32 cellular contexts compared by ENCODE assay signal in genomic region chr2:81007104-81007503, GRCh38.
A peak's percentile ranks its signal among the peaks of the same experiment; 100 is the strongest.
DNase-seq lines count a peak whose midpoint lies in the region; ATAC-seq and TF ChIP-seq lines count a peak whose summit lies in the region.
"Had no signal": no experiment of that assay in that cellular context is flagged by ENCODE, and none has a peak within 500 bp of the region (broad histone marks: within the 10 kb centered on the region; RNA-seq: fewer than 3 reads in every experiment).

No MANE protein-coding gene starts in this region.

- H3K4me3 ChIP-seq in breast epithelium (no peak overlapping the region), MM.1S (ENCODE audit: low read length) (no peak overlapping the region)
- H3K4me3 ChIP-seq: dorsolateral prefrontal cortex, HAP-1, heart left ventricle, prostate gland, thoracic aorta had no signal

- H3K9ac ChIP-seq in MM.1S (ENCODE audit: low read length), result no peak overlapping the region

- no TSS peak for BruUV-seq in MCF 10A (replicated peaks; lab: Mats Ljungman, UMichigan)

- no peaks in the 10 kb centered on the region for H3K9me2 ChIP-seq in MM.1S (replicated peaks; ENCODE audit: insufficient read depth, low read length)

- H3F3A ChIP-seq in MM.1S (ENCODE audit: insufficient read depth, low read length), result no peaks in the 10 kb centered on the region

- H3K79me2 ChIP-seq in MM.1S (ENCODE audit: low read length), result no peaks in the 10 kb centered on the region

- TF ChIP-seq CTCF in MCF 10A (IDR thresholded peaks at IDR 0.05; ENCODE audit: unreplicated experiment), result no peak
- TF ChIP-seq CTCF in breast epithelium (IDR thresholded peaks at IDR 0.05), result no peak
- peak; percentile 11; the same call in 1 of the 2 replicates for TF ChIP-seq CTCF in MM.1S (IDR thresholded peaks at IDR 0.05; ENCODE audit: low read length)
- peak; percentile 22 for TF ChIP-seq CTCF in type B pancreatic cell (conservative IDR thresholded peaks at IDR 0.05)

- POLR2A ChIA-PET in MCF 10A (lab: Yijun Ruan, JAX), result no interaction called here
- POLR2A ChIA-PET in naive thymus-derived CD8-positive, alpha-beta T cell (lab: Charles Lee), result no interaction called here

- H3K9me3 ChIP-seq in breast epithelium, result peaks cover 6 to 36% of the 10 kb centered on the region in 2 donors
- H3K9me3 ChIP-seq in MM.1S (replicated peaks; ENCODE audit: insufficient read depth, low read length), result no peaks in the 10 kb centered on the region
- H3K9me3 ChIP-seq: HAP-1, prostate gland, thoracic aorta had no signal

- H2AFZ ChIP-seq in MM.1S (ENCODE audit: low read length), result no peak overlapping the region

- CTCF ChIA-PET in MCF 10A (lab: Yijun Ruan, JAX), result interaction anchor here (0.6 to 0.7 kb wide), 3 partner anchors 27 to 1388 kb away, joined by 3 to 5 read pairs (median 3); no protein-coding TSS in a partner anchor

- H3K36me3 ChIP-seq in breast epithelium, result no peaks in the 10 kb centered on the region
- no peaks in the 10 kb centered on the region for H3K36me3 ChIP-seq in MM.1S (replicated peaks; ENCODE audit: insufficient read depth, low read length)
- H3K36me3 ChIP-seq: HAP-1, heart left ventricle, prostate gland, thoracic aorta had no signal

- H3K27me3 ChIP-seq in breast epithelium, result no peaks in the 10 kb centered on the region
- no peaks in the 10 kb centered on the region for H3K27me3 ChIP-seq in MM.1S (replicated peaks; ENCODE audit: insufficient read depth, low read length)
- H3K27me3 ChIP-seq: dorsolateral prefrontal cortex, heart left ventricle had no signal

- no peak overlapping the region for H3K27ac Mint-ChIP-seq in MCF 10A (ENCODE audit: low read depth, unreplicated experiment)
- H3K27ac Mint-ChIP-seq in type B pancreatic cell, result no peak overlapping the region
- H3K27ac Mint-ChIP-seq in naive thymus-derived CD8-positive, alpha-beta T cell, result no peak overlapping the region
- H3K27ac Mint-ChIP-seq: activated T-helper 17 cell treated with anti-CD3 and anti-CD28 coated beads, Interleukin-2, amount 50 U/mL, for 72 hours; B cell; brain; CD8-positive, alpha-beta memory T cell; mesothelial cell of epicardium; naive B cell; stimulated activated naive CD8-positive, alpha-beta T cell treated with anti-CD3 and anti-CD28 coated beads, Interleukin-15, amount 100 ng/mL, for 72 hours had no signal

- H3K36me3 Mint-ChIP-seq in MCF 10A (ENCODE audit: insufficient read depth, unreplicated experiment), result no peaks in the 10 kb centered on the region
- H3K36me3 Mint-ChIP-seq in type B pancreatic cell, result no peaks in the 10 kb centered on the region
- peaks cover 0 to 9% (median 0%) of the 10 kb centered on the region in 3 donors for H3K36me3 Mint-ChIP-seq in naive thymus-derived CD8-positive, alpha-beta T cell
- H3K36me3 Mint-ChIP-seq: brain; CD8-positive, alpha-beta memory T cell; mesothelial cell of epicardium; naive B cell had no signal

- no peak for ATAC-seq in left ventricle myocardium superior
- ATAC-seq in naive thymus-derived CD8-positive, alpha-beta T cell, result no peak
- ATAC-seq: activated T-helper 17 cell treated with anti-CD3 and anti-CD28 coated beads, Interleukin-2, amount 50 U/mL, for 72 hours; heart left ventricle; Panc1; sciatic nerve; stimulated activated naive CD8-positive, alpha-beta T cell treated with anti-CD3 and anti-CD28 coated beads, Interleukin-15, amount 100 ng/mL, for 72 hours had no signal

- intact Hi-C loops in MCF 10A (cut with micrococcal nuclease) (loop anchor here (10.0 kb wide), 1 partner anchor 888 kb away; no protein-coding TSS in a partner anchor), breast epithelium (cut with DNase I; ENCODE audit: low total_unique reads) (no loop called here), left ventricle myocardium superior (cut with micrococcal nuclease) (no loop called here)

- DNase-seq in MCF 10A (ENCODE audit: unreplicated experiment) (peak; percentile 16), breast epithelium (ENCODE audit: low spot score in 2 of 2) (no peak), MM.1S (peak; percentile 17), RKO (ENCODE audit: low spot score) (peak; percentile 0), type B pancreatic cell (ENCODE audit: extremely low spot score, unreplicated experiment) (no peak), NCI-H345 treated with DMSO at 0.1 percent for 48 hours (lab: John Stamatoyannopoulos, UW; ENCODE audit: unreplicated experiment) (no peak), left ventricle myocardium superior (no peak)
- no peak for DNase-seq in naive thymus-derived CD8-positive, alpha-beta T cell
- DNase-seq: activated CD4-positive, alpha-beta T cell treated with anti-CD3 and anti-CD28 coated beads for 48 hours; activated naive CD4-positive, alpha-beta T cell treated with anti-CD3 and anti-CD28 coated beads, Interleukin-2, amount 50 U/mL, for 16 hours; CD8-positive, alpha-beta memory T cell; DMS153; dorsolateral prefrontal cortex; foreskin melanocyte; heart left ventricle; naive B cell; NCI-H1417 treated with DMSO at 0.1 percent for 48 hours; NCI-H2081 treated with DMSO at 0.1 percent for 48 hours; NCI-H446; NK-92 treated with Interleukin-12 subunit alpha and Interleukin-12 subunit beta, amount 100 ng/mL, for 24 hours; SIG-M5; stimulated activated naive CD8-positive, alpha-beta T cell treated with anti-CD3 and anti-CD28 coated beads, Interleukin-15, amount 100 ng/mL, for 72 hours; T-helper 9 cell had no signal

- H3K4me3 Mint-ChIP-seq in MCF 10A (ENCODE audit: unreplicated experiment), result no peak overlapping the region
- H3K4me3 Mint-ChIP-seq in type B pancreatic cell, result no peak overlapping the region
- no peak overlapping the region for H3K4me3 Mint-ChIP-seq in naive thymus-derived CD8-positive, alpha-beta T cell
- H3K4me3 Mint-ChIP-seq: activated T-helper 17 cell treated with anti-CD3 and anti-CD28 coated beads, Interleukin-2, amount 50 U/mL, for 72 hours; B cell; brain; CD8-positive, alpha-beta memory T cell; mesothelial cell of epicardium; naive B cell; stimulated activated naive CD8-positive, alpha-beta T cell treated with anti-CD3 and anti-CD28 coated beads, Interleukin-15, amount 100 ng/mL, for 72 hours had no signal

- no peak overlapping the region for H3K4me2 ChIP-seq in MM.1S (ENCODE audit: low read depth, low read length)

- H4K20me1 ChIP-seq in MM.1S (ENCODE audit: insufficient read depth, low read length), result no peaks in the 10 kb centered on the region

- H3K27ac ChIP-seq in breast epithelium, result no peak overlapping the region
- H3K27ac ChIP-seq in MM.1S (ENCODE audit: low read length), result no peak overlapping the region
- H3K27ac ChIP-seq: dorsolateral prefrontal cortex, heart left ventricle, prostate gland, thoracic aorta had no signal

- TF ChIP-seq POLR2A in breast epithelium (IDR thresholded peaks at IDR 0.05), result no peak

- no peaks in the 10 kb centered on the region for H3K4me1 ChIP-seq in breast epithelium
- H3K4me1 ChIP-seq in MM.1S (ENCODE audit: low read length), result no peaks in the 10 kb centered on the region
- H3K4me1 ChIP-seq: HAP-1, heart left ventricle, prostate gland had no signal

- H3K27me3 Mint-ChIP-seq in MCF 10A (ENCODE audit: insufficient read depth, unreplicated experiment), result no peaks in the 10 kb centered on the region
- H3K27me3 Mint-ChIP-seq in type B pancreatic cell, result no peaks in the 10 kb centered on the region
- H3K27me3 Mint-ChIP-seq in naive thymus-derived CD8-positive, alpha-beta T cell, result no peaks in the 10 kb centered on the region
- H3K27me3 Mint-ChIP-seq: activated T-helper 17 cell treated with anti-CD3 and anti-CD28 coated beads, Interleukin-2, amount 50 U/mL, for 72 hours; B cell; CD8-positive, alpha-beta memory T cell; naive B cell; stimulated activated naive CD8-positive, alpha-beta T cell treated with anti-CD3 and anti-CD28 coated beads, Interleukin-15, amount 100 ng/mL, for 72 hours had no signal

- H3K4me1 Mint-ChIP-seq in MCF 10A (ENCODE audit: insufficient read depth, unreplicated experiment) (no peaks in the 10 kb centered on the region), type B pancreatic cell (ENCODE audit: unreplicated experiment) (no peaks in the 10 kb centered on the region)
- no peaks in the 10 kb centered on the region for H3K4me1 Mint-ChIP-seq in naive thymus-derived CD8-positive, alpha-beta T cell
- H3K4me1 Mint-ChIP-seq: activated T-helper 17 cell treated with anti-CD3 and anti-CD28 coated beads, Interleukin-2, amount 50 U/mL, for 72 hours; B cell; brain; CD8-positive, alpha-beta memory T cell; mesothelial cell of epicardium; naive B cell; stimulated activated naive CD8-positive, alpha-beta T cell treated with anti-CD3 and anti-CD28 coated beads, Interleukin-15, amount 100 ng/mL, for 72 hours had no signal

- H3K9me3 Mint-ChIP-seq in MCF 10A (ENCODE audit: unreplicated experiment), result peaks cover 9% of the 10 kb centered on the region
- H3K9me3 Mint-ChIP-seq in type B pancreatic cell, result no peaks in the 10 kb centered on the region
- peaks cover 3 to 41% (median 14%) of the 10 kb centered on the region in 9 donors for H3K9me3 Mint-ChIP-seq in naive thymus-derived CD8-positive, alpha-beta T cell

Comparison
In these comparisons a context has a peak if more than half of its experiments do, and no peak if none do; other contexts are left out.
1. DNase-seq: peak in MCF 10A (single experiment), MM.1S (single experiment) and RKO (single experiment); none in breast epithelium (0 of 2), type B pancreatic cell (single experiment), NCI-H345 treated with DMSO at 0.1 percent for 48 hours (single experiment), left ventricle myocardium superior (single experiment) and naive thymus-derived CD8-positive, alpha-beta T cell (0 of 10).
2. CTCF ChIP-seq: peak in MM.1S (single experiment) and type B pancreatic cell (single experiment); none in MCF 10A (single experiment) and breast epithelium (0 of 3).